Comparison of ENCODE assay signal across 8 cellular contexts in the genomic region with DNA sequence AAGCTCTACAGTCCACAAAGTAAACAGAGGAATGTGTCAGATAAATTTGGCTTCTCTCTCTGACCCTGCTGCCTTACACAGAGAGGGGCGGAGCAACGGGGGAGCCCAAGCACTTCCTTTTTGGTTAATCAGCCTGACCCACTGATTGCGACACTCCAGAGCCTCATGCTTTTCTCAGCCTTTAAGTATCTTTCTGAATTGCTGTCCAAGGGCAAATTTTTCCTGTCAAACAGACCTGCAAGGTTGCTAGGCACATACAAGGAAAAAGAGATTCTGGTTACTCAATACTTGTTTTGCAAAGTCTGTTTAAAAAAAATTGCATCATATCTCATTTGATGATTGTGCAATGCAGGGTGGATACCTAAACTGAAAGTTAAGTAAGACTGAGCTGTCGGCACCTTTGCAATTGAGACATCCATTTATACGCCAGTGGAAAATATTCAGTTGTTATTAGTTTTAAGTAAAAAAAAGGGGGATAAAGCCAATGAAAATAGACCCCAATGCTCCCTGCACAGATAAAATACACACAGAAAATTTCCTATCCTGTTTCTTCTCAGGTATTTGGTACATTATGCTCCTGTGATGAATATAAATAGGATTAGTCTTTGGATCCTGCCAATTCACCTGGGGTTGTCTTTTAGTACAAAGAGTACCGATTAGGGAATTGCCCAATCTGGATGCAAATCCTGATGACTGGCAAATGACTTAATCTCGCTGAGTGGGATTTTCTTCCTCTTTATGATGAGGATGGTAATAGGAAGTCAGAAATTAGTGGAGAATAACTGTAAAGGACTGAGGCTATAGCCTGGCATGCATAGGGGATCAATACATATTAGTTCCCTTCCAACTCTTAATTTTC.
DNase-seq lines count a peak whose midpoint lies in the region; ATAC-seq lines count a peak whose summit lies in the region.

No MANE protein-coding gene starts in this region.

- intact Hi-C loops in activated CD4-positive, alpha-beta memory T cell treated with anti-CD3 and anti-CD28 coated beads for 36 hours (cut with micrococcal nuclease): loop anchor here (1.0 to 2.0 kb wide), 6 partner anchors 14 to 162 kb away; no protein-coding TSS in a partner anchor

- H3K4me3 Mint-ChIP-seq in activated CD4-positive, alpha-beta memory T cell treated with anti-CD3 and anti-CD28 coated beads for 36 hours: peak overlapping the region; percentile 70
- H3K4me3 Mint-ChIP-seq in naive B cell: peak overlapping the region; percentile 78 to 93 (median 88)
- peak overlapping the region; percentile 82 for H3K4me3 Mint-ChIP-seq in stimulated activated naive CD8-positive, alpha-beta T cell treated with anti-CD3 and anti-CD28 coated beads, Interleukin-15, Interleukin-2, amounts not matched to agents 100 ng/mL and 50 ng/mL, for 24 hours

- ATAC-seq in GM18499 (IDR thresholded peaks at IDR 0.05; ENCODE audit: insufficient read depth, unreplicated experiment): peak; percentile 81
- peak; percentile 90 for ATAC-seq in HG02678 (IDR thresholded peaks at IDR 0.05; ENCODE audit: unreplicated experiment)
- peak; percentile 75 to 91 for ATAC-seq in naive B cell (ENCODE audit: low read depth in 2 of 2)

- POLR2A ChIA-PET in activated CD4-positive, alpha-beta memory T cell treated with anti-CD3 and anti-CD28 coated beads for 36 hours (lab: Charles Lee): no interaction called here

- CTCF ChIA-PET in activated CD4-positive, alpha-beta memory T cell treated with anti-CD3 and anti-CD28 coated beads for 36 hours (lab: Charles Lee): no interaction called here

- H3K27me3 Mint-ChIP-seq in activated CD4-positive, alpha-beta memory T cell treated with anti-CD3 and anti-CD28 coated beads for 36 hours: no peaks in the 10 kb centered on the region
- H3K27me3 Mint-ChIP-seq in naive B cell: no peaks in the 10 kb centered on the region
- H3K27me3 Mint-ChIP-seq in stimulated activated naive CD8-positive, alpha-beta T cell treated with anti-CD3 and anti-CD28 coated beads, Interleukin-15, Interleukin-2, amounts not matched to agents 100 ng/mL and 50 ng/mL, for 24 hours: no peaks in the 10 kb centered on the region

- peak overlapping the region; percentile 91 for H3K27ac Mint-ChIP-seq in activated CD4-positive, alpha-beta memory T cell treated with anti-CD3 and anti-CD28 coated beads for 36 hours
- peak overlapping the region; percentile 47 to 84 (median 56) for H3K27ac Mint-ChIP-seq in naive B cell
- H3K27ac Mint-ChIP-seq in stimulated activated naive CD8-positive, alpha-beta T cell treated with anti-CD3 and anti-CD28 coated beads, Interleukin-15, Interleukin-2, amounts not matched to agents 100 ng/mL and 50 ng/mL, for 24 hours: peak overlapping the region; percentile 92

- peaks cover 36% of the 10 kb centered on the region for H3K4me1 Mint-ChIP-seq in activated CD4-positive, alpha-beta memory T cell treated with anti-CD3 and anti-CD28 coated beads for 36 hours (ENCODE audit: low read depth)
- H3K4me1 Mint-ChIP-seq in naive B cell: peaks cover 22 to 24% (median 22%) of the 10 kb centered on the region in 3 donors
- H3K4me1 Mint-ChIP-seq in stimulated activated naive CD8-positive, alpha-beta T cell treated with anti-CD3 and anti-CD28 coated beads, Interleukin-15, Interleukin-2, amounts not matched to agents 100 ng/mL and 50 ng/mL, for 24 hours (ENCODE audit: low read depth): peaks cover 34% of the 10 kb centered on the region

- DNase-seq in NCI-H2029 treated with DMSO at 0.1 percent for 48 hours (lab: John Stamatoyannopoulos, UW) (peak; percentile 9), epidermal melanocyte (ENCODE audit: insufficient read length, low spot score) (peak; percentile 61), naive B cell (peak; percentile 28), DMS79 treated with DMSO at 0.1 percent for 48 hours (lab: John Stamatoyannopoulos, UW) (no peak)
- DNase-seq in activated CD4-positive, alpha-beta memory T cell treated with anti-CD3 and anti-CD28 coated beads for 36 hours: peak; percentile 79

- H3K9me3 Mint-ChIP-seq in activated CD4-positive, alpha-beta memory T cell treated with anti-CD3 and anti-CD28 coated beads for 36 hours: no peaks in the 10 kb centered on the region
- peaks cover 0 to 7% (median 2%) of the 10 kb centered on the region in 7 donors for H3K9me3 Mint-ChIP-seq in naive B cell
- H3K9me3 Mint-ChIP-seq in stimulated activated naive CD8-positive, alpha-beta T cell treated with anti-CD3 and anti-CD28 coated beads, Interleukin-15, Interleukin-2, amounts not matched to agents 100 ng/mL and 50 ng/mL, for 24 hours: no peaks in the 10 kb centered on the region

- H3K36me3 Mint-ChIP-seq in activated CD4-positive, alpha-beta memory T cell treated with anti-CD3 and anti-CD28 coated beads for 36 hours: no peaks in the 10 kb centered on the region
- peaks cover 0 to 8% of the 10 kb centered on the region in 2 donors for H3K36me3 Mint-ChIP-seq in naive B cell
- H3K36me3 Mint-ChIP-seq in stimulated activated naive CD8-positive, alpha-beta T cell treated with anti-CD3 and anti-CD28 coated beads, Interleukin-15, Interleukin-2, amounts not matched to agents 100 ng/mL and 50 ng/mL, for 24 hours (ENCODE audit: low read depth): no peaks in the 10 kb centered on the region
